In genomic region chr5:164139423-164139822, GRCh38 we compare ENCODE assay signal across 20 cellular contexts.
A peak's percentile ranks its signal among the peaks of the same experiment; 100 is the strongest.
DNase-seq lines count a peak whose midpoint lies in the region; ATAC-seq and TF ChIP-seq lines count a peak whose summit lies in the region.
"Had no signal": no experiment of that assay in that cellular context is flagged by ENCODE, and none has a peak within 500 bp of the region (broad histone marks: within the 10 kb centered on the region; RNA-seq: fewer than 3 reads in every experiment).

No MANE protein-coding gene starts in this region.

- no peak for TF ChIP-seq CTCF in gastrocnemius medialis (IDR thresholded peaks at IDR 0.05 in 4 of 5, conservative IDR thresholded peaks at IDR 0.05 in 1 of 5)

- H3K27me3 ChIP-seq in gastrocnemius medialis: no peaks in the 10 kb centered on the region
- no peaks in the 10 kb centered on the region for H3K27me3 ChIP-seq in SJCRH30

- ATAC-seq in GM18508 (IDR thresholded peaks at IDR 0.05; ENCODE audit: insufficient read depth, unreplicated experiment) (peak; percentile 73), GM19324 (IDR thresholded peaks at IDR 0.05; ENCODE audit: low FRiP score, unreplicated experiment) (peak; percentile 63), GM21786 (IDR thresholded peaks at IDR 0.05; ENCODE audit: unreplicated experiment) (peak; percentile 71), HG03139 (IDR thresholded peaks at IDR 0.05; ENCODE audit: unreplicated experiment) (peak; percentile 49), gastrocnemius medialis (no peak)
- no peak for ATAC-seq in stimulated activated naive CD8-positive, alpha-beta T cell treated with anti-CD3 and anti-CD28 coated beads, Interleukin-15, Interleukin-2, amounts not matched to agents 100 U/mL and 50 U/mL, for 24 hours

- DNase-seq in gastrocnemius medialis: no peak
- DNase-seq in substantia nigra (lab: John Stamatoyannopoulos, UW): no peak
- DNase-seq in SJCRH30: no peak
- no peak for DNase-seq in stimulated activated naive CD8-positive, alpha-beta T cell treated with anti-CD3 and anti-CD28 coated beads, Interleukin-15, Interleukin-2, amounts not matched to agents 100 U/mL and 50 U/mL, for 24 hours
- DNase-seq: 8988T; Calu3; CD4-positive, alpha-beta memory T cell; IMR-90; Karpas-422; NCI-H1105; NCI-H1694; NCI-H226; NCI-H526; OCI-M1; SHP77 treated with DMSO at 0.1 percent for 48 hours had no signal

- in situ Hi-C loops in gastrocnemius medialis (cut with MboI; ENCODE audit: low sequenced_read_pairs in 4 of 4): no loop called here

- H3K36me3 ChIP-seq in gastrocnemius medialis: no peaks in the 10 kb centered on the region
- H3K36me3 ChIP-seq in SJCRH30: no peaks in the 10 kb centered on the region
- H3K36me3 ChIP-seq: HAP-1 had no signal

- H3K4me1 ChIP-seq in gastrocnemius medialis (no peaks in the 10 kb centered on the region), SJCRH30 (no peaks in the 10 kb centered on the region)
- H3K4me1 ChIP-seq: HAP-1 had no signal

- intact Hi-C loops in gastrocnemius medialis (cut with DNase I; ENCODE audit: low total_unique reads): no loop called here

- H3K4me3 ChIP-seq in gastrocnemius medialis: no peak overlapping the region
- no peak overlapping the region for H3K4me3 ChIP-seq in SJCRH30
- H3K4me3 ChIP-seq: HAP-1 had no signal

- H3K27ac ChIP-seq in gastrocnemius medialis: no peak overlapping the region
- no peak overlapping the region for H3K27ac ChIP-seq in substantia nigra (ENCODE audit: low read depth, low read length, poor library complexity, severe bottlenecking)
- H3K27ac ChIP-seq in SJCRH30: no peak overlapping the region

- no peak for TF ChIP-seq POLR2A in gastrocnemius medialis (IDR thresholded peaks at IDR 0.05)

- H3K9me3 ChIP-seq in gastrocnemius medialis (no peaks in the 10 kb centered on the region), SJCRH30 (replicated peaks) (no peaks in the 10 kb centered on the region)
- H3K9me3 ChIP-seq: HAP-1 had no signal

Comparison
In these comparisons a context has a peak if more than half of its experiments do, and no peak if none do; other contexts are left out.
1. ATAC-seq: peak in GM18508 (single experiment), GM19324 (single experiment), GM21786 (single experiment) and HG03139 (single experiment); none in gastrocnemius medialis (0 of 2) and stimulated activated naive CD8-positive, alpha-beta T cell treated with anti-CD3 and anti-CD28 coated beads, Interleukin-15, Interleukin-2, amounts not matched to agents 100 U/mL and 50 U/mL, for 24 hours (single experiment).